Comparison of ENCODE assay signal across 8 cellular contexts in genomic region chr17:82453151-82453550, GRCh38. TPM values are rescaled to one million over a fixed set of nuclear protein-coding genes. Genes with fewer than 3 reads are reported as not detected.
DNase-seq lines count a peak whose midpoint lies in the region; ATAC-seq, FAIRE-seq and TF ChIP-seq lines count a peak whose summit lies in the region.
"Not testable (repeated sequence)": the region's sequence is repeated elsewhere in the genome, so short reads cannot be mapped to it uniquely, and the experiment has no call there.

No MANE protein-coding gene starts in this region.

- not testable (repeated sequence) for H3K9me3 ChIP-seq in Karpas-422 (ENCODE audit: low read length); HepG2 (ENCODE audit: low read length)

- not testable (repeated sequence) for FAIRE-seq in HepG2 (lab: Jason Lieb, UNC)

- not testable (repeated sequence) for BruUV-seq in HepG2 (replicated peaks; lab: Mats Ljungman, UMichigan)

- H3K9ac ChIP-seq in Karpas-422 (ENCODE audit: low read length); HepG2 (ENCODE audit: insufficient read depth, low read depth, low read length): not testable (repeated sequence)

- TF ChIP-seq POLR2A in HepG2 (IDR thresholded peaks at IDR 0.05; ENCODE audit: insufficient read depth in 1 of 2, low read depth in 2 of 2, low read length in 2 of 2) = not testable (repeated sequence)

- POLR2A ChIA-PET in activated CD4-positive, alpha-beta T cell treated with anti-CD3 and anti-CD28 coated beads, Interleukin-2, amount 10 ng/mL, durations not matched to agents 7 days and 5 days (lab: Charles Lee); HepG2 (lab: Yijun Ruan, JAX): not testable (repeated sequence)

- CTCF ChIA-PET in activated CD4-positive, alpha-beta T cell treated with anti-CD3 and anti-CD28 coated beads, Interleukin-2, amount 10 ng/mL, durations not matched to agents 7 days and 5 days (lab: Charles Lee); HepG2 (lab: Yijun Ruan, JAX; ENCODE audit: low intra/inter-chr PET ratio, low total read pairs): not testable (repeated sequence)

- peaks cover 31% of the 10 kb centered on the region for H3K4me1 ChIP-seq in Karpas-422 (ENCODE audit: low read length)
- peaks cover 56% of the 10 kb centered on the region for H3K4me1 ChIP-seq in HepG2 (ENCODE audit: insufficient read depth, low read length)

- ATAC-seq in HepG2; natural killer cell treated with Interleukin-12 subunit alpha and Interleukin-12 subunit beta and Interleukin-15 and Interleukin-18, amount 100 ng/mL, for 72 hours; stimulated activated effector memory CD8-positive, alpha-beta T cell treated with anti-CD3 and anti-CD28 coated beads, Interleukin-12 subunit alpha, Interleukin-12 subunit beta, amount 100 ng/mL, for 72 hours: not testable (repeated sequence)

- H3K36me3 ChIP-seq in Karpas-422 (ENCODE audit: insufficient read depth, low read length); HepG2 (replicated peaks in 1 of 2; ENCODE audit: control insufficient read depth in 1 of 2, insufficient read depth in 2 of 2, low read length in 2 of 2): not testable (repeated sequence)

- H3K4me3 ChIP-seq in Karpas-422 (ENCODE audit: low read length); HepG2 (replicated peaks in 1 of 3; ENCODE audit: insufficient read depth in 1 of 3, low read depth in 2 of 3, low read length in 3 of 3): not testable (repeated sequence)

- H3K4me3 Mint-ChIP-seq in activated CD4-positive, alpha-beta T cell treated with anti-CD3 and anti-CD28 coated beads, Interleukin-2, amount 10 ng/mL, durations not matched to agents 7 days and 5 days; natural killer cell treated with Interleukin-12 subunit alpha and Interleukin-12 subunit beta and Interleukin-15 and Interleukin-18, amount 100 ng/mL, for 72 hours; stimulated activated effector memory CD8-positive, alpha-beta T cell treated with anti-CD3 and anti-CD28 coated beads, Interleukin-12 subunit alpha, Interleukin-12 subunit beta, amount 100 ng/mL, for 72 hours: not testable (repeated sequence)
- H3K4me3 Mint-ChIP-seq in activated T-helper 1 cell treated with anti-CD3 and anti-CD28 coated beads, Interleukin-12 subunit alpha, Interleukin-12 subunit beta, Interleukin-2, Interleukin-4 antibody, amounts not matched to agents 30 ng/mL and 10 ng/mL and 1 ng/mL, durations not matched to agents 14 hours and 24 hours and 36 hours = peak overlapping the region; percentile 26
- peak overlapping the region; percentile 15 for H3K4me3 Mint-ChIP-seq in activated naive CD4-positive, alpha-beta T cell treated with anti-CD3 and anti-CD28 coated beads, Interleukin-2, amount 50 U/mL, for 24 hours

- peaks cover 17% of the 10 kb centered on the region for H3K79me2 ChIP-seq in Karpas-422 (ENCODE audit: low read length)
- H3K79me2 ChIP-seq in HepG2 (ENCODE audit: insufficient read depth, low read length) = peaks cover 13% of the 10 kb centered on the region

- TF ChIP-seq CTCF in HepG2 (CRISPR knock-in tag; IDR thresholded peaks at IDR 0.05) = not testable (repeated sequence)

- H3K27ac Mint-ChIP-seq in activated CD4-positive, alpha-beta T cell treated with anti-CD3 and anti-CD28 coated beads, Interleukin-2, amount 10 ng/mL, durations not matched to agents 7 days and 5 days = peak overlapping the region; percentile 76
- H3K27ac Mint-ChIP-seq in activated T-helper 1 cell treated with anti-CD3 and anti-CD28 coated beads, Interleukin-12 subunit alpha, Interleukin-12 subunit beta, Interleukin-2, Interleukin-4 antibody, amounts not matched to agents 30 ng/mL and 10 ng/mL and 1 ng/mL, durations not matched to agents 14 hours and 24 hours and 36 hours = peak overlapping the region; percentile 44
- peak overlapping the region; percentile 4 for H3K27ac Mint-ChIP-seq in activated naive CD4-positive, alpha-beta T cell treated with anti-CD3 and anti-CD28 coated beads, Interleukin-2, amount 50 U/mL, for 24 hours
- peak overlapping the region; percentile 100 for H3K27ac Mint-ChIP-seq in natural killer cell treated with Interleukin-12 subunit alpha and Interleukin-12 subunit beta and Interleukin-15 and Interleukin-18, amount 100 ng/mL, for 72 hours
- peak overlapping the region; percentile 99 for H3K27ac Mint-ChIP-seq in stimulated activated effector memory CD8-positive, alpha-beta T cell treated with anti-CD3 and anti-CD28 coated beads, Interleukin-12 subunit alpha, Interleukin-12 subunit beta, amount 100 ng/mL, for 72 hours

- H3K4me1 Mint-ChIP-seq in activated CD4-positive, alpha-beta T cell treated with anti-CD3 and anti-CD28 coated beads, Interleukin-2, amount 10 ng/mL, durations not matched to agents 7 days and 5 days = peaks cover 41% of the 10 kb centered on the region
- H3K4me1 Mint-ChIP-seq in activated T-helper 1 cell treated with anti-CD3 and anti-CD28 coated beads, Interleukin-12 subunit alpha, Interleukin-12 subunit beta, Interleukin-2, Interleukin-4 antibody, amounts not matched to agents 30 ng/mL and 10 ng/mL and 1 ng/mL, durations not matched to agents 14 hours and 24 hours and 36 hours (ENCODE audit: low read depth) = peaks cover 40% of the 10 kb centered on the region
- H3K4me1 Mint-ChIP-seq in activated naive CD4-positive, alpha-beta T cell treated with anti-CD3 and anti-CD28 coated beads, Interleukin-2, amount 50 U/mL, for 24 hours = peaks cover 42% of the 10 kb centered on the region
- peaks cover 38 to 47% of the 10 kb centered on the region in 2 donors for H3K4me1 Mint-ChIP-seq in natural killer cell treated with Interleukin-12 subunit alpha and Interleukin-12 subunit beta and Interleukin-15 and Interleukin-18, amount 100 ng/mL, for 72 hours (ENCODE audit: low read depth in 2 of 2)
- peaks cover 45% of the 10 kb centered on the region for H3K4me1 Mint-ChIP-seq in stimulated activated effector memory CD8-positive, alpha-beta T cell treated with anti-CD3 and anti-CD28 coated beads, Interleukin-12 subunit alpha, Interleukin-12 subunit beta, amount 100 ng/mL, for 72 hours

- not testable (repeated sequence) for H4K20me1 ChIP-seq in Karpas-422 (ENCODE audit: insufficient read depth, low read depth, low read length); HepG2 (ENCODE audit: insufficient read depth, low read length)

- not testable (repeated sequence) for H3K4me2 ChIP-seq in Karpas-422 (ENCODE audit: low read depth, low read length, poor library complexity, severe bottlenecking); HepG2 (ENCODE audit: low read depth, low read length)

- not testable (repeated sequence) for H2AFZ ChIP-seq in Karpas-422 (ENCODE audit: low read length); HepG2 (ENCODE audit: low read length)

- H3K9me2 ChIP-seq in Karpas-422 (replicated peaks; ENCODE audit: insufficient read depth, low read length) = not testable (repeated sequence)

- H3K27ac ChIP-seq in Karpas-422 (ENCODE audit: low read length); HepG2 (ENCODE audit: extremely low read length, insufficient read depth, low read length): not testable (repeated sequence)

- not testable (repeated sequence) for TF ChIP-seq RAD21 in HepG2 (CRISPR knock-in tag; IDR thresholded peaks at IDR 0.05)

- TF ChIP-seq EP300 in HepG2 (IDR thresholded peaks at IDR 0.05; ENCODE audit: low read depth in 2 of 2, low read length in 2 of 2); HepG2 (CRISPR knock-in tag; IDR thresholded peaks at IDR 0.05; ENCODE audit: borderline replicate concordance): not testable (repeated sequence)

- DNase-seq in Karpas-422 (peak; percentile 9), NCI-H82 treated with DMSO at 0.1 percent for 48 hours (lab: John Stamatoyannopoulos, UW; ENCODE audit: unreplicated experiment) (peak; percentile 10)
- not testable (repeated sequence) for DNase-seq in activated CD4-positive, alpha-beta T cell treated with anti-CD3 and anti-CD28 coated beads, Interleukin-2, amount 10 ng/mL, durations not matched to agents 7 days and 5 days; activated T-helper 1 cell treated with anti-CD3 and anti-CD28 coated beads, Interleukin-12 subunit alpha, Interleukin-12 subunit beta, Interleukin-2, Interleukin-4 antibody, amounts not matched to agents 30 ng/mL and 10 ng/mL and 1 ng/mL, durations not matched to agents 14 hours and 24 hours and 36 hours (ENCODE audit: low spot score); HepG2 (ENCODE audit: low spot score); natural killer cell treated with Interleukin-12 subunit alpha and Interleukin-12 subunit beta and Interleukin-15 and Interleukin-18, amount 100 ng/mL, for 72 hours (ENCODE audit: low spot score); stimulated activated effector memory CD8-positive, alpha-beta T cell treated with anti-CD3 and anti-CD28 coated beads, Interleukin-12 subunit alpha, Interleukin-12 subunit beta, amount 100 ng/mL, for 72 hours (ENCODE audit: low spot score in 2 of 2)

- H3K36me3 Mint-ChIP-seq in activated CD4-positive, alpha-beta T cell treated with anti-CD3 and anti-CD28 coated beads, Interleukin-2, amount 10 ng/mL, durations not matched to agents 7 days and 5 days (ENCODE audit: low read depth) = peaks cover 41% of the 10 kb centered on the region
- H3K36me3 Mint-ChIP-seq in activated T-helper 1 cell treated with anti-CD3 and anti-CD28 coated beads, Interleukin-12 subunit alpha, Interleukin-12 subunit beta, Interleukin-2, Interleukin-4 antibody, amounts not matched to agents 30 ng/mL and 10 ng/mL and 1 ng/mL, durations not matched to agents 14 hours and 24 hours and 36 hours (ENCODE audit: low read depth) = peaks cover 16% of the 10 kb centered on the region
- H3K36me3 Mint-ChIP-seq in activated naive CD4-positive, alpha-beta T cell treated with anti-CD3 and anti-CD28 coated beads, Interleukin-2, amount 50 U/mL, for 24 hours; natural killer cell treated with Interleukin-12 subunit alpha and Interleukin-12 subunit beta and Interleukin-15 and Interleukin-18, amount 100 ng/mL, for 72 hours: not testable (repeated sequence)
- H3K36me3 Mint-ChIP-seq in stimulated activated effector memory CD8-positive, alpha-beta T cell treated with anti-CD3 and anti-CD28 coated beads, Interleukin-12 subunit alpha, Interleukin-12 subunit beta, amount 100 ng/mL, for 72 hours = peaks cover 26% of the 10 kb centered on the region

- not testable (repeated sequence) for H3K27me3 ChIP-seq in Karpas-422 (ENCODE audit: low read length); HepG2 (ENCODE audit: control insufficient read depth in 1 of 2, insufficient read depth in 2 of 2, low read length in 2 of 2)

- 56% methylated on average over 7 of the region's 7 CpGs for WGBS in HepG2 (ENCODE audit: low lambda C conversion rate)

- H3K27me3 Mint-ChIP-seq in activated CD4-positive, alpha-beta T cell treated with anti-CD3 and anti-CD28 coated beads, Interleukin-2, amount 10 ng/mL, durations not matched to agents 7 days and 5 days; activated T-helper 1 cell treated with anti-CD3 and anti-CD28 coated beads, Interleukin-12 subunit alpha, Interleukin-12 subunit beta, Interleukin-2, Interleukin-4 antibody, amounts not matched to agents 30 ng/mL and 10 ng/mL and 1 ng/mL, durations not matched to agents 14 hours and 24 hours and 36 hours (ENCODE audit: insufficient read depth); activated naive CD4-positive, alpha-beta T cell treated with anti-CD3 and anti-CD28 coated beads, Interleukin-2, amount 50 U/mL, for 24 hours; natural killer cell treated with Interleukin-12 subunit alpha and Interleukin-12 subunit beta and Interleukin-15 and Interleukin-18, amount 100 ng/mL, for 72 hours: not testable (repeated sequence)

- H3K9me3 Mint-ChIP-seq in activated CD4-positive, alpha-beta T cell treated with anti-CD3 and anti-CD28 coated beads, Interleukin-2, amount 10 ng/mL, durations not matched to agents 7 days and 5 days; activated T-helper 1 cell treated with anti-CD3 and anti-CD28 coated beads, Interleukin-12 subunit alpha, Interleukin-12 subunit beta, Interleukin-2, Interleukin-4 antibody, amounts not matched to agents 30 ng/mL and 10 ng/mL and 1 ng/mL, durations not matched to agents 14 hours and 24 hours and 36 hours; activated naive CD4-positive, alpha-beta T cell treated with anti-CD3 and anti-CD28 coated beads, Interleukin-2, amount 50 U/mL, for 24 hours; natural killer cell treated with Interleukin-12 subunit alpha and Interleukin-12 subunit beta and Interleukin-15 and Interleukin-18, amount 100 ng/mL, for 72 hours; stimulated activated effector memory CD8-positive, alpha-beta T cell treated with anti-CD3 and anti-CD28 coated beads, Interleukin-12 subunit alpha, Interleukin-12 subunit beta, amount 100 ng/mL, for 72 hours: not testable (repeated sequence)

- intact Hi-C loops in activated T-helper 1 cell treated with anti-CD3 and anti-CD28 coated beads, Interleukin-12 subunit alpha, Interleukin-12 subunit beta, Interleukin-2, Interleukin-4 antibody, amounts not matched to agents 30 ng/mL and 10 ng/mL and 1 ng/mL, durations not matched to agents 14 hours and 24 hours and 36 hours (cut with micrococcal nuclease); HepG2 (cut with micrococcal nuclease; ENCODE audit: unreplicated experiment): not testable (repeated sequence)

- in situ Hi-C loops in HepG2 (cut with HindIII; ENCODE audit: extremely low pct_ligation_motif_present, low pct_unique_long_range_greater_than_20kb) = not testable (repeated sequence)

RNA-seq across cellular contexts. Expression of gene CYBC1, which starts 2.6 kb away (rescaled TPM):
- 92.4 and 147 TPM in 2 replicates for total RNA-seq in Karpas-422 (2014; rRNA removed; shearing (Covaris generic); ENCODE audit: low replicate concordance)
- total RNA-seq in activated CD4-positive, alpha-beta T cell treated with anti-CD3 and anti-CD28 coated beads, Interleukin-2, amount 10 ng/mL, durations not matched to agents 7 days and 5 days = 100 to 1,000 TPM; 300 to 324 TPM
- total RNA-seq in activated T-helper 1 cell treated with anti-CD3 and anti-CD28 coated beads, Interleukin-12 subunit alpha, Interleukin-12 subunit beta, Interleukin-2, Interleukin-4 antibody, amounts not matched to agents 30 ng/mL and 10 ng/mL and 1 ng/mL, durations not matched to agents 14 hours and 24 hours and 36 hours = 253 and 257 TPM in 2 replicates
- 27.1 and 43.4 TPM in 2 replicates for total RNA-seq in HepG2 (2016; rRNA removed; fragmentation: Illumina TruSeq; extraction: Trizol)
- 72.9 and 78.4 TPM in 2 replicates for total RNA-seq in HepG2 (2016; cell fraction: cytosol; rRNA removed; fragmentation: Illumina TruSeq; extraction: Trizol; ENCODE audit: low read depth)
- 23.7 and 43.2 TPM in 2 replicates for total RNA-seq in HepG2 (2016; cell fraction: insoluble cytoplasmic fraction; rRNA removed; fragmentation: Illumina TruSeq; extraction: Trizol)
- total RNA-seq in HepG2 (2016; cell fraction: membrane; rRNA removed; fragmentation: Illumina TruSeq; extraction: Trizol) = 74.7 and 83.2 TPM in 2 replicates
- total RNA-seq in HepG2 (2016; cell fraction: nucleus; rRNA removed; fragmentation: Illumina TruSeq; extraction: Trizol) = 38.5 and 40.4 TPM in 2 replicates
- 44.1 and 56.8 TPM in 2 replicates for polyA plus RNA-seq in HepG2 (2011; rRNA removed)
- polyA plus RNA-seq in HepG2 (2011; cell fraction: cytosol; rRNA removed) = 43.1 and 61.0 TPM in 2 replicates
- polyA plus RNA-seq in HepG2 (2011; cell fraction: nucleus; rRNA removed) = 170 and 187 TPM in 2 replicates
- 22.9 and 33.5 TPM in 2 replicates for polyA plus RNA-seq in HepG2 (2012)
- polyA plus RNA-seq in HepG2 (2016; cell fraction: cytosol; fragmentation: Illumina TruSeq; extraction: Trizol; ENCODE audit: low read depth) = 7.9 and 8.6 TPM in 2 replicates
- 17.6 and 23.7 TPM in 2 replicates for polyA plus RNA-seq in HepG2 (2016; cell fraction: insoluble cytoplasmic fraction; fragmentation: Illumina TruSeq; extraction: Trizol; ENCODE audit: low read depth)
- polyA plus RNA-seq in HepG2 (2016; cell fraction: membrane; fragmentation: Illumina TruSeq; extraction: Trizol; ENCODE audit: low read depth) = 13.1 and 13.7 TPM in 2 replicates
- 99.7 and 100 TPM in 2 replicates for polyA plus RNA-seq in HepG2 (2016; cell fraction: nucleus; fragmentation: Illumina TruSeq; extraction: Trizol; ENCODE audit: insufficient read depth, low read depth)
- polyA minus RNA-seq in HepG2 (2011; rRNA and poly(A)+ RNA removed; ENCODE audit: low replicate concordance) = 44.8 and 70.0 TPM in 2 replicates
- 34.6 and 36.4 TPM in 2 replicates for polyA minus RNA-seq in HepG2 (2011; cell fraction: cytosol; rRNA and poly(A)+ RNA removed)
- 46.0 and 49.1 TPM in 2 replicates for polyA minus RNA-seq in HepG2 (2011; cell fraction: nucleus; rRNA and poly(A)+ RNA removed)
- total RNA-seq in natural killer cell treated with Interleukin-12 subunit alpha and Interleukin-12 subunit beta and Interleukin-15 and Interleukin-18, amount 100 ng/mL, for 72 hours = 100 to 1,000 TPM; 300 to 380 TPM

RNA-seq across cellular contexts. Expression of gene NARF, which starts 5.4 kb away (rescaled TPM):
- 43.3 and 53.5 TPM in 2 replicates for total RNA-seq in Karpas-422 (2014; rRNA removed; shearing (Covaris generic); ENCODE audit: low replicate concordance)
- 100 to 1,000 TPM; 105 to 117 TPM for total RNA-seq in activated CD4-positive, alpha-beta T cell treated with anti-CD3 and anti-CD28 coated beads, Interleukin-2, amount 10 ng/mL, durations not matched to agents 7 days and 5 days
- total RNA-seq in activated T-helper 1 cell treated with anti-CD3 and anti-CD28 coated beads, Interleukin-12 subunit alpha, Interleukin-12 subunit beta, Interleukin-2, Interleukin-4 antibody, amounts not matched to agents 30 ng/mL and 10 ng/mL and 1 ng/mL, durations not matched to agents 14 hours and 24 hours and 36 hours = 99.0 and 103 TPM in 2 replicates
- 61.1 and 69.8 TPM in 2 replicates for total RNA-seq in HepG2 (2016; rRNA removed; fragmentation: Illumina TruSeq; extraction: Trizol)
- 34.2 and 37.8 TPM in 2 replicates for total RNA-seq in HepG2 (2016; cell fraction: cytosol; rRNA removed; fragmentation: Illumina TruSeq; extraction: Trizol; ENCODE audit: low read depth)
- 63.6 and 70.0 TPM in 2 replicates for total RNA-seq in HepG2 (2016; cell fraction: insoluble cytoplasmic fraction; rRNA removed; fragmentation: Illumina TruSeq; extraction: Trizol)
- 62.0 and 64.0 TPM in 2 replicates for total RNA-seq in HepG2 (2016; cell fraction: membrane; rRNA removed; fragmentation: Illumina TruSeq; extraction: Trizol)
- 32.3 and 41.4 TPM in 2 replicates for total RNA-seq in HepG2 (2016; cell fraction: nucleus; rRNA removed; fragmentation: Illumina TruSeq; extraction: Trizol)
- polyA plus RNA-seq in HepG2 (2011; rRNA removed) = 137 and 144 TPM in 2 replicates
- 155 and 177 TPM in 2 replicates for polyA plus RNA-seq in HepG2 (2011; cell fraction: cytosol; rRNA removed)
- polyA plus RNA-seq in HepG2 (2011; cell fraction: nucleus; rRNA removed) = 165 and 174 TPM in 2 replicates
- 79.6 and 111 TPM in 2 replicates for polyA plus RNA-seq in HepG2 (2012)
- polyA plus RNA-seq in HepG2 (2016; cell fraction: cytosol; fragmentation: Illumina TruSeq; extraction: Trizol; ENCODE audit: low read depth) = 46.7 and 48.3 TPM in 2 replicates
- 78.0 and 81.9 TPM in 2 replicates for polyA plus RNA-seq in HepG2 (2016; cell fraction: insoluble cytoplasmic fraction; fragmentation: Illumina TruSeq; extraction: Trizol; ENCODE audit: low read depth)
- polyA plus RNA-seq in HepG2 (2016; cell fraction: membrane; fragmentation: Illumina TruSeq; extraction: Trizol; ENCODE audit: low read depth) = 47.5 and 59.5 TPM in 2 replicates
- 89.0 and 97.4 TPM in 2 replicates for polyA plus RNA-seq in HepG2 (2016; cell fraction: nucleus; fragmentation: Illumina TruSeq; extraction: Trizol; ENCODE audit: insufficient read depth, low read depth)
- 42.5 and 59.2 TPM in 2 replicates for polyA minus RNA-seq in HepG2 (2011; rRNA and poly(A)+ RNA removed; ENCODE audit: low replicate concordance)
- polyA minus RNA-seq in HepG2 (2011; cell fraction: cytosol; rRNA and poly(A)+ RNA removed) = 31.3 and 38.9 TPM in 2 replicates
- polyA minus RNA-seq in HepG2 (2011; cell fraction: nucleus; rRNA and poly(A)+ RNA removed) = 31.5 and 44.4 TPM in 2 replicates
- total RNA-seq in natural killer cell treated with Interleukin-12 subunit alpha and Interleukin-12 subunit beta and Interleukin-15 and Interleukin-18, amount 100 ng/mL, for 72 hours = 100 to 1,000 TPM; 217 to 295 TPM

RNA-seq across cellular contexts. Expression of gene OGFOD3, which starts 34.8 kb away (rescaled TPM):
- total RNA-seq in Karpas-422 (2014; rRNA removed; shearing (Covaris generic); ENCODE audit: low replicate concordance) = 14.8 and 17.9 TPM in 2 replicates
- total RNA-seq in activated CD4-positive, alpha-beta T cell treated with anti-CD3 and anti-CD28 coated beads, Interleukin-2, amount 10 ng/mL, durations not matched to agents 7 days and 5 days = 10 to 100 TPM; 23.8 to 28.0 TPM
- 28.7 and 34.7 TPM in 2 replicates for total RNA-seq in activated T-helper 1 cell treated with anti-CD3 and anti-CD28 coated beads, Interleukin-12 subunit alpha, Interleukin-12 subunit beta, Interleukin-2, Interleukin-4 antibody, amounts not matched to agents 30 ng/mL and 10 ng/mL and 1 ng/mL, durations not matched to agents 14 hours and 24 hours and 36 hours
- 19.3 and 42.1 TPM in 2 replicates for total RNA-seq in HepG2 (2016; rRNA removed; fragmentation: Illumina TruSeq; extraction: Trizol)
- total RNA-seq in HepG2 (2016; cell fraction: cytosol; rRNA removed; fragmentation: Illumina TruSeq; extraction: Trizol; ENCODE audit: low read depth) = 44.1 and 48.5 TPM in 2 replicates
- total RNA-seq in HepG2 (2016; cell fraction: insoluble cytoplasmic fraction; rRNA removed; fragmentation: Illumina TruSeq; extraction: Trizol) = 18.4 and 43.0 TPM in 2 replicates
- 47.3 and 50.8 TPM in 2 replicates for total RNA-seq in HepG2 (2016; cell fraction: membrane; rRNA removed; fragmentation: Illumina TruSeq; extraction: Trizol)
- 29.1 and 32.9 TPM in 2 replicates for total RNA-seq in HepG2 (2016; cell fraction: nucleus; rRNA removed; fragmentation: Illumina TruSeq; extraction: Trizol)
- polyA plus RNA-seq in HepG2 (2011; rRNA removed) = 40.0 and 48.0 TPM in 2 replicates
- polyA plus RNA-seq in HepG2 (2011; cell fraction: cytosol; rRNA removed) = 45.1 and 55.2 TPM in 2 replicates
- polyA plus RNA-seq in HepG2 (2011; cell fraction: nucleus; rRNA removed) = 42.8 and 53.8 TPM in 2 replicates
- polyA plus RNA-seq in HepG2 (2012) = 30.1 and 30.6 TPM in 2 replicates
- 22.8 and 30.9 TPM in 2 replicates for polyA plus RNA-seq in HepG2 (2016; cell fraction: cytosol; fragmentation: Illumina TruSeq; extraction: Trizol; ENCODE audit: low read depth)
- polyA plus RNA-seq in HepG2 (2016; cell fraction: insoluble cytoplasmic fraction; fragmentation: Illumina TruSeq; extraction: Trizol; ENCODE audit: low read depth) = 20.3 and 20.6 TPM in 2 replicates
- 24.3 and 28.8 TPM in 2 replicates for polyA plus RNA-seq in HepG2 (2016; cell fraction: membrane; fragmentation: Illumina TruSeq; extraction: Trizol; ENCODE audit: low read depth)
- 57.8 and 59.9 TPM in 2 replicates for polyA plus RNA-seq in HepG2 (2016; cell fraction: nucleus; fragmentation: Illumina TruSeq; extraction: Trizol; ENCODE audit: insufficient read depth, low read depth)
- polyA minus RNA-seq in HepG2 (2011; rRNA and poly(A)+ RNA removed; ENCODE audit: low replicate concordance) = 17.2 and 64.0 TPM in 2 replicates
- 31.0 and 31.1 TPM in 2 replicates for polyA minus RNA-seq in HepG2 (2011; cell fraction: cytosol; rRNA and poly(A)+ RNA removed)
- polyA minus RNA-seq in HepG2 (2011; cell fraction: nucleus; rRNA and poly(A)+ RNA removed) = 16.2 and 18.9 TPM in 2 replicates
- total RNA-seq in natural killer cell treated with Interleukin-12 subunit alpha and Interleukin-12 subunit beta and Interleukin-15 and Interleukin-18, amount 100 ng/mL, for 72 hours = 10 to 100 TPM; 29.7 to 30.1 TPM

RNA-seq across cellular contexts. Expression of gene HEXD, which starts 35.0 kb away (rescaled TPM):
- total RNA-seq in Karpas-422 (2014; rRNA removed; shearing (Covaris generic); ENCODE audit: low replicate concordance) = 21.7 and 55.7 TPM in 2 replicates
- total RNA-seq in activated CD4-positive, alpha-beta T cell treated with anti-CD3 and anti-CD28 coated beads, Interleukin-2, amount 10 ng/mL, durations not matched to agents 7 days and 5 days = 10 to 100 TPM; 65.5 to 70.2 TPM
- 30.5 and 33.0 TPM in 2 replicates for total RNA-seq in activated T-helper 1 cell treated with anti-CD3 and anti-CD28 coated beads, Interleukin-12 subunit alpha, Interleukin-12 subunit beta, Interleukin-2, Interleukin-4 antibody, amounts not matched to agents 30 ng/mL and 10 ng/mL and 1 ng/mL, durations not matched to agents 14 hours and 24 hours and 36 hours
- 12.4 and 22.3 TPM in 2 replicates for total RNA-seq in HepG2 (2016; rRNA removed; fragmentation: Illumina TruSeq; extraction: Trizol)
- 6.5 and 7.4 TPM in 2 replicates for total RNA-seq in HepG2 (2016; cell fraction: cytosol; rRNA removed; fragmentation: Illumina TruSeq; extraction: Trizol; ENCODE audit: low read depth)
- total RNA-seq in HepG2 (2016; cell fraction: insoluble cytoplasmic fraction; rRNA removed; fragmentation: Illumina TruSeq; extraction: Trizol) = 9.5 and 21.5 TPM in 2 replicates
- 8.1 and 9.0 TPM in 2 replicates for total RNA-seq in HepG2 (2016; cell fraction: membrane; rRNA removed; fragmentation: Illumina TruSeq; extraction: Trizol)
- 22.1 and 27.5 TPM in 2 replicates for total RNA-seq in HepG2 (2016; cell fraction: nucleus; rRNA removed; fragmentation: Illumina TruSeq; extraction: Trizol)
- 41.8 and 63.2 TPM in 2 replicates for polyA plus RNA-seq in HepG2 (2011; rRNA removed)
- 20.9 and 28.4 TPM in 2 replicates for polyA plus RNA-seq in HepG2 (2011; cell fraction: cytosol; rRNA removed)
- 726 and 860 TPM in 2 replicates for polyA plus RNA-seq in HepG2 (2011; cell fraction: nucleus; rRNA removed)
- polyA plus RNA-seq in HepG2 (2012) = 33.2 and 40.0 TPM in 2 replicates
- polyA plus RNA-seq in HepG2 (2016; cell fraction: cytosol; fragmentation: Illumina TruSeq; extraction: Trizol; ENCODE audit: low read depth) = 5.4 and 7.5 TPM in 2 replicates
- polyA plus RNA-seq in HepG2 (2016; cell fraction: insoluble cytoplasmic fraction; fragmentation: Illumina TruSeq; extraction: Trizol; ENCODE audit: low read depth) = 16.9 and 19.6 TPM in 2 replicates
- polyA plus RNA-seq in HepG2 (2016; cell fraction: membrane; fragmentation: Illumina TruSeq; extraction: Trizol; ENCODE audit: low read depth) = 6.9 and 9.6 TPM in 2 replicates
- 83.7 and 89.3 TPM in 2 replicates for polyA plus RNA-seq in HepG2 (2016; cell fraction: nucleus; fragmentation: Illumina TruSeq; extraction: Trizol; ENCODE audit: insufficient read depth, low read depth)
- polyA minus RNA-seq in HepG2 (2011; rRNA and poly(A)+ RNA removed; ENCODE audit: low replicate concordance) = 14.8 and 25.5 TPM in 2 replicates
- polyA minus RNA-seq in HepG2 (2011; cell fraction: cytosol; rRNA and poly(A)+ RNA removed) = 12.8 and 13.5 TPM in 2 replicates
- polyA minus RNA-seq in HepG2 (2011; cell fraction: nucleus; rRNA and poly(A)+ RNA removed) = 52.1 and 55.8 TPM in 2 replicates
- 10 to 100 TPM; 19.5 to 40.1 TPM for total RNA-seq in natural killer cell treated with Interleukin-12 subunit alpha and Interleukin-12 subunit beta and Interleukin-15 and Interleukin-18, amount 100 ng/mL, for 72 hours

Comparison
In these comparisons a context has a peak if more than half of its experiments do, and no peak if none do; other contexts are left out.
1. H3K27ac Mint-ChIP-seq: peak in every context shown above with its lines; median percentile 100 in natural killer cell treated with Interleukin-12 subunit alpha and Interleukin-12 subunit beta and Interleukin-15 and Interleukin-18, amount 100 ng/mL, for 72 hours; 99 in stimulated activated effector memory CD8-positive, alpha-beta T cell treated with anti-CD3 and anti-CD28 coated beads, Interleukin-12 subunit alpha, Interleukin-12 subunit beta, amount 100 ng/mL, for 72 hours; 76 in activated CD4-positive, alpha-beta T cell treated with anti-CD3 and anti-CD28 coated beads, Interleukin-2, amount 10 ng/mL, durations not matched to agents 7 days and 5 days; 44 in activated T-helper 1 cell treated with anti-CD3 and anti-CD28 coated beads, Interleukin-12 subunit alpha, Interleukin-12 subunit beta, Interleukin-2, Interleukin-4 antibody, amounts not matched to agents 30 ng/mL and 10 ng/mL and 1 ng/mL, durations not matched to agents 14 hours and 24 hours and 36 hours; 4 in activated naive CD4-positive, alpha-beta T cell treated with anti-CD3 and anti-CD28 coated beads, Interleukin-2, amount 50 U/mL, for 24 hours.